8 cellular contexts compared by ENCODE assay signal in genomic region chr16:30585400-30586191, GRCh38. TPM values are rescaled to one million over a fixed set of nuclear protein-coding genes. Genes with fewer than 3 reads are reported as not detected.
DNase-seq lines count a peak whose midpoint lies in the region; ATAC-seq and TF ChIP-seq lines count a peak whose summit lies in the region.

ZNF785 (minus strand) TSS chr16:30585697; CDS start chr16:30585611, 86 bp downstream.

- TF ChIP-seq CTCF in AG10803 (conservative IDR thresholded peaks at IDR 0.05; ENCODE audit: low read length) (peak; percentile 11; the same call in 1 of the 2 replicates), left lung (IDR thresholded peaks at IDR 0.05) (peak in 1 of 2 donors; percentile 53)

- peak; percentile 89 for ATAC-seq in HG03354 (IDR thresholded peaks at IDR 0.05; ENCODE audit: poor library complexity, severe bottlenecking, unreplicated experiment)
- peak; percentile 99 for ATAC-seq in left lung

- peak within 1 kb of the TSS; percentile 84 to 95 for H3K27ac ChIP-seq in left lung

- DNase-seq in AG10803 (ENCODE audit: low read depth): peak; percentile 99
- DNase-seq in NCI-H524 treated with DMSO at 0.1 percent for 48 hours (lab: John Stamatoyannopoulos, UW): peak; percentile 97
- peak; percentile 74 to 94 for DNase-seq in activated CD4-positive, alpha-beta T cell treated with anti-CD3 and anti-CD28 coated beads, Interleukin-2, amount 50 U/mL, for 24 hours (ENCODE audit: low read depth in 1 of 2, low spot score in 1 of 2)
- DNase-seq in dermis blood vessel endothelial cell: peak; percentile 99
- peak; percentile 91 to 97 for DNase-seq in left lung
- DNase-seq in stimulated activated CD4-positive, alpha-beta T cell treated with anti-CD3 and anti-CD28 coated beads, Interleukin-2, amount 100 ng/mL, for 4 hours (ENCODE audit: low read depth): peak; percentile 88

- peaks cover 0 to 28% of the 10 kb centered on the region in 2 donors for H3K36me3 ChIP-seq in left lung

- TF ChIP-seq POLR2A in GM18951 (IDR thresholded peaks at IDR 0.05; ENCODE audit: extremely low read depth, insufficient read depth, insufficient read length): peak; percentile 39

- peak within 1 kb of the TSS; percentile 89 for H3K4me3 ChIP-seq in AG10803 (ENCODE audit: low read length)
- H3K4me3 ChIP-seq in left lung: peak within 1 kb of the TSS; percentile 72 to 85

- H3K4me1 ChIP-seq in left lung: peaks cover 3 to 37% of the 10 kb centered on the region in 2 donors

- H3K9me3 ChIP-seq in left lung: no peaks in the 10 kb centered on the region

- in situ Hi-C loops in GM18951 (cut with MboI; ENCODE audit: low sequenced_read_pairs, unreplicated experiment): no loop called here

- H3K27me3 ChIP-seq in left lung: no peaks in the 10 kb centered on the region

- intact Hi-C loops in left lung (cut with DNase I): no loop called here

RNA-seq across cellular contexts. Expression of gene ZNF785, which starts in this region (rescaled TPM):
- total RNA-seq in dermis blood vessel endothelial cell (8.1 and 11.9 TPM in 2 replicates), left lung (10 to 100 TPM; 12.9 to 15.6 TPM)

Comparison
In these comparisons a context has a peak if more than half of its experiments do, and no peak if none do; other contexts are left out.
1. Peak in every context shown above with its lines: DNase-seq, ATAC-seq, H3K4me3 ChIP-seq and H3K27ac ChIP-seq.